1 cellular context compared by ENCODE assay signal in genomic region chr2:240858871-240859270, GRCh38.
A peak's percentile ranks its signal among the peaks of the same experiment; 100 is the strongest.
TF ChIP-seq lines count a peak whose summit lies in the region.

No MANE protein-coding gene starts in this region.

TF ChIP-seq in HepG2, 621 proteins besides CTCF, POLR2A, EP300 and RAD21:
- TF ChIP-seq ZNF224 (CRISPR knock-in tag; IDR thresholded peaks at IDR 0.05) (no peak), DDIT3 (CRISPR knock-in tag; IDR thresholded peaks at IDR 0.05) (no peak), BORCS8-MEF2B (CRISPR knock-in tag; IDR thresholded peaks at IDR 0.05) (0 out of 2 replicates have a peak, but pooled peaks have one; percentile 40), ZNF605 (CRISPR knock-in tag; IDR thresholded peaks at IDR 0.05) (peak; percentile 26; the same call in 1 of the 2 replicates)
